In the genomic region with DNA sequence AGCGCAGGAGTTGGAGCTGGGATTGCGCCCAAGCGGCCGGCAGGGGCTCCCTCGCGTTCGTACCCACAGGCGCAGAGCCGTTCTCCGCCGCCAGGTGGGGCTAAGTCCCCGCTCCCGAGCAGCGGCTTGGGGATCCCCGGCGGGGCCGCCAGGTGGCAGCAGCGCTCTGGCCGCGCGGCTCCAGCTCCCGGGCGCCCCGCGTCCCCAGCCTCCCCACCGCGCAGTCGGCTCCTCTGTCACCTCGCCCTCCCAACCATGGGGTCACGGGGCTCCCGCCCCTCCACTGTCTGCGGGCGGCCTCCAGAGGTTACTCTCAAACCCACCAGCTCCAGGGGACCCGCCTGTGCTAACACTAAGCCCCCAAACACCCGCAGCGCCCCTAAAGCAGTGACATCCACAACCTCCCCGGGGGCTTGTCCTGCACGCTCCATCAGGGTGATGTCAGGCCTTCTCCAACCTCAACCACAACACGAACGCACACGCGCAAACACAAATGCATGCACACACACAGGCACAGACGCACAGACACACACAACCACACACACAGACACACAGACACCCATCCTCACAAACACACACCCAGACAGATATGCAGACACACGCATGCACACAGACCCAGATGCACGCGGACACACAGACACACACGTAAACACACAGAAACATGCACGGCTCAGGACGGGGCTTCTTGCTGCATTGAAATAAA, we compare ENCODE assay signal across 7 cellular contexts.
DNase-seq lines count a peak whose midpoint lies in the region; ATAC-seq and TF ChIP-seq lines count a peak whose summit lies in the region.

No MANE protein-coding gene starts in this region.

- ATAC-seq in HG02938 (IDR thresholded peaks at IDR 0.05; ENCODE audit: unreplicated experiment) = peak; percentile 67

- TF ChIP-seq CTCF in GM13976 (IDR thresholded peaks at IDR 0.05; ENCODE audit: borderline replicate concordance, control extremely low read depth, extremely low read depth, insufficient read depth, missing control alignments) (peak; percentile 100), WI38 (IDR thresholded peaks at IDR 0.05; ENCODE audit: low read depth, low read length) (peak; percentile 97)

- H3K4me3 ChIP-seq in WI38 (ENCODE audit: low read depth, low read length) = no peak overlapping the region

- in situ Hi-C loops in GM13976 (cut with MboI; ENCODE audit: low sequenced_read_pairs, unreplicated experiment) = no loop called here
- in situ Hi-C loops in T47D (cut with HindIII; ENCODE audit: low pct_unique_long_range_greater_than_20kb, low sequenced_read_pairs) = no loop called here

- DNase-seq in GM13976 (ENCODE audit: low spot score) (peak; percentile 98), NCI-H2107 (lab: John Stamatoyannopoulos, UW) (peak; percentile 42), T47D (ENCODE audit: low read depth in 1 of 2, low spot score in 1 of 2) (peak; percentile 79 to 81), iris pigment epithelial cell (ENCODE audit: low read depth) (peak; percentile 57)
- peak; percentile 81 to 87 for DNase-seq in stimulated activated CD4-positive, alpha-beta T cell treated with anti-CD3 and anti-CD28 coated beads, Interleukin-1b, Interleukin-23, amount 100 ng/mL, for 4 hours (ENCODE audit: low read depth in 2 of 2)

Comparison
In these comparisons a context has a peak if more than half of its experiments do, and no peak if none do; other contexts are left out.
1. DNase-seq: peak in every context shown above with its lines; median percentile 98 in GM13976; 84 in stimulated activated CD4-positive, alpha-beta T cell treated with anti-CD3 and anti-CD28 coated beads, Interleukin-1b, Interleukin-23, amount 100 ng/mL, for 4 hours; 80 in T47D; 57 in iris pigment epithelial cell; 42 in NCI-H2107.